In genomic region chr11:12528487-12528886, GRCh38 we compare ENCODE assay signal across 24 cellular contexts.
"Had no signal": no experiment of that assay in that cellular context is flagged by ENCODE, and none has a peak within 500 bp of the region (broad histone marks: within the 10 kb centered on the region; RNA-seq: fewer than 3 reads in every experiment).

No MANE protein-coding gene starts in this region.

- DNase-seq: activated CD4-positive, alpha-beta T cell treated with anti-CD3 and anti-CD28 coated beads for 36 hours; activated CD4-positive, CD25-positive, alpha-beta regulatory T cell; activated naive CD4-positive, alpha-beta T cell; activated T-cell treated with anti-CD3 and anti-CD28 coated beads for 4 hours; activated T-cell treated with anti-CD3 and anti-CD28 coated beads, Interleukin-2, amount 50 U/mL, for 72 hours; anterior cingulate cortex; body of pancreas; effector memory CD8-positive, alpha-beta T cell; foreskin keratinocyte; heart left ventricle; hypothalamus; immature natural killer cell; kidney; naive thymus-derived CD4-positive, alpha-beta T cell; ovary; right lobe of liver; stimulated activated CD4-positive, alpha-beta T cell treated with anti-CD3 and anti-CD28 coated beads, Interleukin-1b, Interleukin-23, amount 100 ng/mL, for 48 hours; stimulated activated naive CD4-positive, alpha-beta T cell; T-cell; tibial artery had no signal

- H3K9me3 ChIP-seq: body of pancreas, heart left ventricle, ovary, right lobe of liver, suprapubic skin, tibial artery had no signal

- H3K27me3 ChIP-seq: body of pancreas, foreskin keratinocyte, heart left ventricle, ovary, right lobe of liver, suprapubic skin, tibial artery had no signal

- H3K4me1 ChIP-seq: body of pancreas, suprapubic skin had no signal

- H3K36me3 ChIP-seq: ovary, right lobe of liver had no signal

- H3K27ac ChIP-seq: body of pancreas, coronary artery, foreskin keratinocyte, ovary, right lobe of liver, skin epidermis, suprapubic skin, tibial artery had no signal

- H3K4me3 ChIP-seq: body of pancreas, coronary artery, heart left ventricle, ovary, right lobe of liver, skin epidermis, suprapubic skin, tibial artery had no signal

- ATAC-seq: activated CD4-positive, alpha-beta T cell treated with anti-CD3 and anti-CD28 coated beads for 36 hours; activated T-cell treated with anti-CD3 and anti-CD28 coated beads, Interleukin-2, amount 50 U/mL, for 72 hours; body of pancreas; effector memory CD8-positive, alpha-beta T cell; foreskin keratinocyte; heart left ventricle; left colon; naive thymus-derived CD4-positive, alpha-beta T cell; T-cell had no signal
